Comparison of ENCODE assay signal across 1 cellular context in the genomic region with DNA sequence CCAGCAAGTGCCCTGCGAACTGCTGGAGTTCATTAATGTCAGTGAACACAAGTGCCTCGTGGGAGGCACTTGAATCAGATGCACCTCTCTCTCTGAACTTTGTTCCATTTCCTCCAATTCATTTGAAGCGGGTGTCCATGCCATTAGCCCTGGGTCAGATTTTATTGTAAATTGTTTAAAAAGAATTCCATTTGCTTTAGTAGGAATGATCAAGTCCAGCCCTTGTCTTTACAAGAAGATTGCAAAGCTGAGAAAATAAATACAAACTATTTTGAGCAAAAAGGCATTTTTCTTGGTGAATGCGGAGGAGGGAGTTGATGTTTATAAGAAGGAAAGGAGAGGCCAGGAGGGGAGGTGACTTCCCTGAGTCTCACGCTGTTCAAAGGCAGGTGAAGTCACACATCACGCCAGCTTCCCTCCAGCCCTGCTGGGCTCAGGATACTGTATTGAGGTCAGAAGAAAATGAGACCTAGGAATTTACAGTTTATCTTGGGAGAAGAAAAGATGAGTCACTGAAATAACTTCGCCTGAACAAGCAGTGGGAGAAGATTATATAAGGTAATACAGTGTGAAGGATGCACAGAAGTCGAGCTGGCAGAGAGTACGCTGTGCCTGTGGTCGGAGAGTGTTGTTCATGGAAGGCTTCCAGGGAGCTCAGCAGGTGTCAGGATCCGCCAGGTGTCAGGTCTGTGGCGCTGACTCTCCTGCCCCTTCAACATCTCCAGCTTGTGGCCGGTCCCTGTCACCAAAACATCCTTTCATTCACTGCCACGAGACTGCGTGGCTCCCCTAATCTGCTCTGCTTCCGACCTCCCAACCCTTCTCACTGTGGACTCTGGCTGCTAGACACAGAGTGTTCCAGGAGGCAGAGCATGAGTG.
TF ChIP-seq lines count a peak whose summit lies in the region.

No MANE protein-coding gene starts in this region.

TF ChIP-seq in HEK293, 187 proteins besides CTCF, POLR2A, EP300 and RAD21 (continued from another document):
- TF ChIP-seq, protein P1, sequence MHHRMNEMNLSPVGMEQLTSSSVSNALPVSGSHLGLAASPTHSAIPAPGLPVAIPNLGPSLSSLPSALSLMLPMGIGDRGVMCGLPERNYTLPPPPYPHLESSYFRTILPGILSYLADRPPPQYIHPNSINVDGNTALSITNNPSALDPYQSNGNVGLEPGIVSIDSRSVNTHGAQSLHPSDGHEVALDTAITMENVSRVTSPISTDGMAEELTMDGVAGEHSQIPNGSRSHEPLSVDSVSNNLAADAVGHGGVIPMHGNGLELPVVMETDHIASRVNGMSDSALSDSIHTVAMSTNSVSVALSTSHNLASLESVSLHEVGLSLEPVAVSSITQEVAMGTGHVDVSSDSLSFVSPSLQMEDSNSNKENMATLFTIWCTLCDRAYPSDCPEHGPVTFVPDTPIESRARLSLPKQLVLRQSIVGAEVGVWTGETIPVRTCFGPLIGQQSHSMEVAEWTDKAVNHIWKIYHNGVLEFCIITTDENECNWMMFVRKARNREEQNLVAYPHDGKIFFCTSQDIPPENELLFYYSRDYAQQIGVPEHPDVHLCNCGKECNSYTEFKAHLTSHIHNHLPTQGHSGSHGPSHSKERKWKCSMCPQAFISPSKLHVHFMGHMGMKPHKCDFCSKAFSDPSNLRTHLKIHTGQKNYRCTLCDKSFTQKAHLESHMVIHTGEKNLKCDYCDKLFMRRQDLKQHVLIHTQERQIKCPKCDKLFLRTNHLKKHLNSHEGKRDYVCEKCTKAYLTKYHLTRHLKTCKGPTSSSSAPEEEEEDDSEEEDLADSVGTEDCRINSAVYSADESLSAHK (tag by site-specific recombination; IDR thresholded peaks at IDR 0.05), result peak; percentile 58; the same call in 1 of the 2 replicates
- TF ChIP-seq OVOL3 (tag by site-specific recombination; IDR thresholded peaks at IDR 0.05), result peak; percentile 56; the same call in 1 of the 2 replicates
- TF ChIP-seq, protein P2, sequence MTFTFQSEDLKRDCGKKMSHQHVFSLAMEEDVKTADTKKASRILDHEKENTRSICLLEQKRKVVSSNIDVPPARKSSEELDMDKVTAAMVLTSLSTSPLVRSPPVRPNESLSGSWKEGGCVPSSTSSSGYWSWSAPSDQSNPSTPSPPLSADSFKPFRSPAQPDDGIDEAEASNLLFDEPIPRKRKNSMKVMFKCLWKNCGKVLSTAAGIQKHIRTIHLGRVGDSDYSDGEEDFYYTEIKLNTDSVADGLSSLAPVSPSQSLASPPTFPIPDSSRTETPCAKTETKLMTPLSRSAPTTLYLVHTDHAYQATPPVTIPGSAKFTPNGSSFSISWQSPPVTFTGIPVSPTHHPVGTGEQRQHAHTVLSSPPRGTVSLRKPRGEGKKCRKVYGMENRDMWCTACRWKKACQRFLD (tag by site-specific recombination; IDR thresholded peaks at IDR 0.05), result no peak
- no peak for TF ChIP-seq ZNF175 (tag by site-specific recombination; IDR thresholded peaks at IDR 0.05)
- TF ChIP-seq ZNF792 (tag by site-specific recombination; IDR thresholded peaks at IDR 0.05), result no peak
- TF ChIP-seq ZSCAN30 (tag by site-specific recombination; IDR thresholded peaks at IDR 0.05), result no peak
- no peak for TF ChIP-seq ZNF610 (tag by site-specific recombination; IDR thresholded peaks at IDR 0.05; ENCODE audit: borderline replicate concordance)
- no peak for TF ChIP-seq ZNF274 (IDR thresholded peaks at IDR 0.05; ENCODE audit: low read length)
- TF ChIP-seq ZNF274 (tag by site-specific recombination; IDR thresholded peaks at IDR 0.05; ENCODE audit: borderline replicate concordance), result no peak
- TF ChIP-seq, protein P3, sequence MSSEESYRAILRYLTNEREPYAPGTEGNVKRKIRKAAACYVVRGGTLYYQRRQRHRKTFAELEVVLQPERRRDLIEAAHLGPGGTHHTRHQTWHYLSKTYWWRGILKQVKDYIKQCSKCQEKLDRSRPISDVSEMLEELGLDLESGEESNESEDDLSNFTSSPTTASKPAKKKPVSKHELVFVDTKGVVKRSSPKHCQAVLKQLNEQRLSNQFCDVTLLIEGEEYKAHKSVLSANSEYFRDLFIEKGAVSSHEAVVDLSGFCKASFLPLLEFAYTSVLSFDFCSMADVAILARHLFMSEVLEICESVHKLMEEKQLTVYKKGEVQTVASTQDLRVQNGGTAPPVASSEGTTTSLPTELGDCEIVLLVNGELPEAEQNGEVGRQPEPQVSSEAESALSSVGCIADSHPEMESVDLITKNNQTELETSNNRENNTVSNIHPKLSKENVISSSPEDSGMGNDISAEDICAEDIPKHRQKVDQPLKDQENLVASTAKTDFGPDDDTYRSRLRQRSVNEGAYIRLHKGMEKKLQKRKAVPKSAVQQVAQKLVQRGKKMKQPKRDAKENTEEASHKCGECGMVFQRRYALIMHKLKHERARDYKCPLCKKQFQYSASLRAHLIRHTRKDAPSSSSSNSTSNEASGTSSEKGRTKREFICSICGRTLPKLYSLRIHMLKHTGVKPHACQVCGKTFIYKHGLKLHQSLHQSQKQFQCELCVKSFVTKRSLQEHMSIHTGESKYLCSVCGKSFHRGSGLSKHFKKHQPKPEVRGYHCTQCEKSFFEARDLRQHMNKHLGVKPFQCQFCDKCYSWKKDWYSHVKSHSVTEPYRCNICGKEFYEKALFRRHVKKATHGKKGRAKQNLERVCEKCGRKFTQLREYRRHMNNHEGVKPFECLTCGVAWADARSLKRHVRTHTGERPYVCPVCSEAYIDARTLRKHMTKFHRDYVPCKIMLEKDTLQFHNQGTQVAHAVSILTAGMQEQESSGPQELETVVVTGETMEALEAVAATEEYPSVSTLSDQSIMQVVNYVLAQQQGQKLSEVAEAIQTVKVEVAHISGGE (tag by site-specific recombination; conservative IDR thresholded peaks at IDR 0.05; ENCODE audit: low read depth), result no peak
- no peak for TF ChIP-seq ZNF677 (tag by site-specific recombination; IDR thresholded peaks at IDR 0.05)
- no peak for TF ChIP-seq ZNF544 (tag by site-specific recombination; IDR thresholded peaks at IDR 0.05)
- no peak for TF ChIP-seq ZSCAN16 (tag by site-specific recombination; IDR thresholded peaks at IDR 0.05)
- TF ChIP-seq ZNF701 (tag by site-specific recombination; IDR thresholded peaks at IDR 0.05), result no peak
- TF ChIP-seq, protein P4, sequence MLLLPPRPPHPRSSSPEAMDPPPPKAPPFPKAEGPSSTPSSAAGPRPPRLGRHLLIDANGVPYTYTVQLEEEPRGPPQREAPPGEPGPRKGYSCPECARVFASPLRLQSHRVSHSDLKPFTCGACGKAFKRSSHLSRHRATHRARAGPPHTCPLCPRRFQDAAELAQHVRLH (tag by site-specific recombination; IDR thresholded peaks at IDR 0.05), result no peak; the same call in 1 of the 2 replicates
- no peak for TF ChIP-seq ZNF292 (tag by site-specific recombination; IDR thresholded peaks at IDR 0.05; ENCODE audit: borderline replicate concordance, low read depth)
- peak; percentile 51; the same call in 1 of the 2 replicates for TF ChIP-seq ZBTB20 (tag by site-specific recombination; IDR thresholded peaks at IDR 0.05)
- no peak; the same call in 1 of the 2 replicates for TF ChIP-seq MYNN (tag by site-specific recombination; IDR thresholded peaks at IDR 0.05; ENCODE audit: borderline replicate concordance)
- no peak for TF ChIP-seq ZNF157 (tag by site-specific recombination; IDR thresholded peaks at IDR 0.05)
- TF ChIP-seq ZNF404 (tag by site-specific recombination; IDR thresholded peaks at IDR 0.05), result no peak
- no peak for TF ChIP-seq KLF9 (tag by site-specific recombination; IDR thresholded peaks at IDR 0.05; ENCODE audit: low read depth)
- no peak for TF ChIP-seq ZNF558 (tag by site-specific recombination; IDR thresholded peaks at IDR 0.05)
- no peak for TF ChIP-seq ZNF132 (tag by site-specific recombination; IDR thresholded peaks at IDR 0.05; ENCODE audit: borderline replicate concordance)
TF ChIP-seq in HEK293: peak in this region for 57.
